Comparison of ENCODE assay signal across 20 cellular contexts in genomic region chr2:158889135-158889853, GRCh38.
DNase-seq lines count a peak whose midpoint lies in the region; ATAC-seq, FAIRE-seq and TF ChIP-seq lines count a peak whose summit lies in the region.
"Had no signal": no experiment of that assay in that cellular context is flagged by ENCODE, and none has a peak within 500 bp of the region (broad histone marks: within the 10 kb centered on the region; RNA-seq: fewer than 3 reads in every experiment).

No MANE protein-coding gene starts in this region.

- H3K36me3 Mint-ChIP-seq in activated naive CD4-positive, alpha-beta T cell treated with anti-CD3 and anti-CD28 coated beads, Interleukin-2, amount 50 U/mL, for 72 hours, result peaks cover 0 to 8% of the 10 kb centered on the region in 2 donors
- H3K36me3 Mint-ChIP-seq in activated T-helper 17 cell treated with anti-CD3 and anti-CD28 coated beads, Interleukin-2, amount 50 U/mL, for 72 hours (ENCODE audit: low read depth), result no peaks in the 10 kb centered on the region
- H3K36me3 Mint-ChIP-seq: CD4-positive, alpha-beta memory T cell had no signal

- H3K4me2 ChIP-seq in keratinocyte (ENCODE audit: control insufficient read depth, extremely low read depth, insufficient read depth, low read depth, low read length), result no peak overlapping the region
- H3K4me2 ChIP-seq: KMS-11 had no signal

- no peak for TF ChIP-seq CTCF in keratinocyte (optimal IDR thresholded peaks at IDR 0.05 in 1 of 3, IDR thresholded peaks at IDR 0.05 in 1 of 3, conservative IDR thresholded peaks at IDR 0.05 in 1 of 3; ENCODE audit: extremely low read depth in 1 of 3, insufficient read depth in 2 of 3, low read length in 3 of 3)

- dilution Hi-C loops in keratinocyte (cut with MboI; ENCODE audit: extremely low pct_ligation_motif_present, low sequenced_read_pairs), result no loop called here

- no peak for FAIRE-seq in keratinocyte (lab: Jason Lieb, UNC)
- FAIRE-seq: G401.6, GM12892 had no signal

- no peak overlapping the region for H2AFZ ChIP-seq in keratinocyte (ENCODE audit: control insufficient read depth, low read length)

- peaks cover 70% of the 10 kb centered on the region for H3K4me1 ChIP-seq in keratinocyte (ENCODE audit: control insufficient read depth, extremely low read depth, insufficient read depth, low read length)

- H3K27me3 ChIP-seq in keratinocyte (ENCODE audit: control insufficient read depth, extremely low read depth, insufficient read depth, low read length), result no peaks in the 10 kb centered on the region

- H3K9me1 ChIP-seq in keratinocyte (ENCODE audit: control insufficient read depth, extremely low read depth, insufficient read depth, low read length), result no peaks in the 10 kb centered on the region

- H3K9ac ChIP-seq in keratinocyte (ENCODE audit: control insufficient read depth, extremely low read depth, insufficient read depth, low read length), result no peak overlapping the region
- H3K9ac ChIP-seq: KMS-11 had no signal

- no peak overlapping the region for H3K4me3 Mint-ChIP-seq in activated T-helper 17 cell treated with anti-CD3 and anti-CD28 coated beads, Interleukin-2, amount 50 U/mL, for 72 hours
- H3K4me3 Mint-ChIP-seq: CD4-positive, alpha-beta memory T cell; HFFc6 had no signal

- no peaks in the 10 kb centered on the region for H3K79me2 ChIP-seq in keratinocyte (ENCODE audit: control insufficient read depth, insufficient read depth, low read length)

- H3K36me3 ChIP-seq in keratinocyte (ENCODE audit: control insufficient read depth in 2 of 2, extremely low read depth in 1 of 2, insufficient read depth in 2 of 2, low read length in 2 of 2), result no peaks in the 10 kb centered on the region

- no peaks in the 10 kb centered on the region for H3K4me1 Mint-ChIP-seq in activated T-helper 17 cell treated with anti-CD3 and anti-CD28 coated beads, Interleukin-2, amount 50 U/mL, for 72 hours
- H3K4me1 Mint-ChIP-seq: CD4-positive, alpha-beta memory T cell had no signal

- H3K27ac Mint-ChIP-seq in activated naive CD4-positive, alpha-beta T cell treated with anti-CD3 and anti-CD28 coated beads, Interleukin-2, amount 50 U/mL, for 72 hours, result peak overlapping the region in 1 of 2 donors; percentile 81
- peak overlapping the region; percentile 19 for H3K27ac Mint-ChIP-seq in activated T-helper 17 cell treated with anti-CD3 and anti-CD28 coated beads, Interleukin-2, amount 50 U/mL, for 72 hours
- H3K27ac Mint-ChIP-seq: CD4-positive, alpha-beta memory T cell; HFFc6 had no signal

- no peak overlapping the region for H3K4me3 ChIP-seq in keratinocyte (ENCODE audit: control insufficient read depth in 2 of 3, extremely low read depth in 1 of 3, insufficient read depth in 2 of 3, low read depth in 1 of 3, low read length in 3 of 3)

- no peak for DNase-seq in activated naive CD4-positive, alpha-beta T cell treated with anti-CD3 and anti-CD28 coated beads, Interleukin-2, amount 50 U/mL, for 72 hours (ENCODE audit: low spot score in 2 of 2)
- no peak for DNase-seq in activated naive CD4-positive, alpha-beta T cell (lab: John Stamatoyannopoulos, UW)
- peak; percentile 67 for DNase-seq in HT1080 (ENCODE audit: low read depth)
- no peak for DNase-seq in keratinocyte (ENCODE audit: low read depth, low spot score)
- no peak for DNase-seq in NCI-H82 (lab: John Stamatoyannopoulos, UW)
- DNase-seq in SKM-1 (lab: John Stamatoyannopoulos, UW; ENCODE audit: unreplicated experiment), result no peak
- DNase-seq: ACHN; CD4-positive, alpha-beta memory T cell; DMS79; HFFc6; NCI-H187 treated with DMSO at 0.1 percent for 48 hours; NCI-H446 treated with DMSO at 0.1 percent for 48 hours; NCI-H748 treated with DMSO at 0.1 percent for 48 hours; SHP77 treated with DMSO at 0.1 percent for 48 hours had no signal

- H3K9me3 Mint-ChIP-seq in activated naive CD4-positive, alpha-beta T cell treated with anti-CD3 and anti-CD28 coated beads, Interleukin-2, amount 50 U/mL, for 72 hours, result peaks cover 0 to 7% of the 10 kb centered on the region in 2 donors
- no peaks in the 10 kb centered on the region for H3K9me3 Mint-ChIP-seq in activated T-helper 17 cell treated with anti-CD3 and anti-CD28 coated beads, Interleukin-2, amount 50 U/mL, for 72 hours
- H3K9me3 Mint-ChIP-seq: HFFc6 had no signal

- peak overlapping the region; percentile 63 for H3K27ac ChIP-seq in keratinocyte (ENCODE audit: control insufficient read depth, insufficient read depth, low read length)
- H3K27ac ChIP-seq: KMS-11 had no signal

- no peaks in the 10 kb centered on the region for H4K20me1 ChIP-seq in keratinocyte (ENCODE audit: control insufficient read depth, extremely low read depth, insufficient read depth, low read length)

- peak; percentile 45 to 91 for ATAC-seq in activated naive CD4-positive, alpha-beta T cell treated with anti-CD3 and anti-CD28 coated beads, Interleukin-2, amount 50 U/mL, for 72 hours
- ATAC-seq in activated T-helper 17 cell treated with anti-CD3 and anti-CD28 coated beads, Interleukin-2, amount 50 U/mL, for 72 hours (replicated peaks), result peak; percentile 86
- no peak for ATAC-seq in GM18502 (IDR thresholded peaks at IDR 0.05; ENCODE audit: poor library complexity, unreplicated experiment)
- ATAC-seq: Panc1 had no signal

- peaks cover 22% of the 10 kb centered on the region for H3K27me3 Mint-ChIP-seq in activated T-helper 17 cell treated with anti-CD3 and anti-CD28 coated beads, Interleukin-2, amount 50 U/mL, for 72 hours

- H3K9me3 ChIP-seq in keratinocyte (ENCODE audit: control insufficient read depth, low read depth, low read length), result peaks cover 2% of the 10 kb centered on the region
